17 cellular contexts compared by ENCODE assay signal in the genomic region with DNA sequence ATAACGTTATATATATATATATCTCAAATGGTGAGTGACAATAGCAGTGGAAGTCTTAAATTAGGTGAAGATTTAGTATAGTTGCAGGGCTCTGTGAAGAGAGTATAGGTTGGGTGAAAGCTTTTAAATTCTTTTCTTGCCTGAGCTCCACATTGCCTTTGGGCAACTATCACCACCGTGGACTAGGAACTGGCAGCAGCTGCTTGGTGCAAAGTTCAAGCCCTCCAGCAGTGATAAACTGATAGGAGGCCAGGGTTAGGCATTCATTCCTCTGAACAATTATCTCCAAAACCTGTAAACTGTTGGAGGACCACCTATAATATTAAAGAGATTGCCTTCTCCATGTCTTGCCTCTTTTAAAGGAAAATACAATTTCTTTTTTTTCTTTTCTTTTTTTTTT.
A peak's percentile ranks its signal among the peaks of the same experiment; 100 is the strongest.
DNase-seq lines count a peak whose midpoint lies in the region; TF ChIP-seq lines count a peak whose summit lies in the region.
"Had no signal": no experiment of that assay in that cellular context is flagged by ENCODE, and none has a peak within 500 bp of the region (broad histone marks: within the 10 kb centered on the region; RNA-seq: fewer than 3 reads in every experiment).

No MANE protein-coding gene starts in this region.

- no peaks in the 10 kb centered on the region for H3K79me2 ChIP-seq in trophoblast cell (ENCODE audit: control insufficient read depth, insufficient read depth, low read length, poor library complexity)

- H2AFZ ChIP-seq in trophoblast cell (ENCODE audit: insufficient read depth, low read length, poor library complexity), result no peak overlapping the region

- H4K8ac ChIP-seq in trophoblast cell (ENCODE audit: low read depth, low read length), result no peak overlapping the region

- H3K14ac ChIP-seq in trophoblast cell (ENCODE audit: low read length), result no peak overlapping the region

- intact Hi-C loops in Caco-2 (cut with micrococcal nuclease; ENCODE audit: unreplicated experiment), result no loop called here
- intact Hi-C loops in CD14-positive monocyte (cut with micrococcal nuclease), result no loop called here

- H3K9ac ChIP-seq in trophoblast cell (ENCODE audit: low read length), result no peak overlapping the region
- H3K9ac ChIP-seq: BLaER1 had no signal

- no peak overlapping the region for H2BK12ac ChIP-seq in trophoblast cell (ENCODE audit: low read length)

- TF ChIP-seq CTCF in Caco-2 (IDR thresholded peaks at IDR 0.05; ENCODE audit: insufficient read depth in 1 of 2, low read depth in 1 of 2, low read length in 1 of 2, severe bottlenecking in 1 of 2, unreplicated experiment in 1 of 2) (no peak), CD14-positive monocyte (IDR thresholded peaks at IDR 0.05) (no peak)

- H3K4me3 Mint-ChIP-seq in Caco-2 (ENCODE audit: unreplicated experiment) (no peak overlapping the region), CD14-positive monocyte (no peak overlapping the region)
- H3K4me3 Mint-ChIP-seq: CD4-positive, alpha-beta T cell; CD8-positive, alpha-beta T cell had no signal

- H4K12ac ChIP-seq in trophoblast cell (ENCODE audit: low read depth, low read length), result no peak overlapping the region

- no peaks in the 10 kb centered on the region for H3K36me3 ChIP-seq in Caco-2 (ENCODE audit: control insufficient read depth, insufficient read depth, low read length)
- no peaks in the 10 kb centered on the region for H3K36me3 ChIP-seq in trophoblast cell (ENCODE audit: control insufficient read depth in 1 of 2, insufficient read depth in 2 of 2, low read length in 2 of 2)
- H3K36me3 ChIP-seq: BE2C, BLaER1 had no signal

- H3K9me3 ChIP-seq in Caco-2 (no peaks in the 10 kb centered on the region), trophoblast cell (ENCODE audit: insufficient read depth, low read depth, low read length) (no peaks in the 10 kb centered on the region)
- H3K9me3 ChIP-seq: BE2C, BLaER1 had no signal

- peak; percentile 13 to 51 for DNase-seq in Caco-2
- DNase-seq in ELF-1 (ENCODE audit: low read depth, low spot score), result peak; percentile 33
- peak; percentile 85 to 94 for DNase-seq in trophoblast cell
- no peak for DNase-seq in CD14-positive monocyte (ENCODE audit: low spot score)
- DNase-seq in COLO829 (ENCODE audit: low spot score), result no peak
- DNase-seq: 8988T; ACHN; BE2C; C1 segment of cervical spinal cord; Calu3; CD4-positive, alpha-beta T cell; CD8-positive, alpha-beta T cell; COR-L47; DMS79 treated with DMSO at 0.1 percent for 48 hours; GF-D8 had no signal

- no peaks in the 10 kb centered on the region for H3K4me1 Mint-ChIP-seq in Caco-2 (ENCODE audit: low read depth, unreplicated experiment)
- no peaks in the 10 kb centered on the region for H3K4me1 Mint-ChIP-seq in CD14-positive monocyte

- no TSS peak for BruUV-seq in Caco-2 (replicated peaks; lab: Mats Ljungman, UMichigan)

- CTCF ChIA-PET in Caco-2 (lab: Charles Lee), result no interaction called here

- H3K4me1 ChIP-seq in Caco-2 (no peaks in the 10 kb centered on the region), trophoblast cell (ENCODE audit: control insufficient read depth in 1 of 2, insufficient read depth in 2 of 2, low read length in 2 of 2) (no peaks in the 10 kb centered on the region)
- H3K4me1 ChIP-seq: BE2C had no signal

- no peaks in the 10 kb centered on the region for H3K9me3 Mint-ChIP-seq in Caco-2 (ENCODE audit: unreplicated experiment)
- peaks cover 0 to 4% (median 0%) of the 10 kb centered on the region in 7 donors for H3K9me3 Mint-ChIP-seq in CD14-positive monocyte
- H3K9me3 Mint-ChIP-seq: CD4-positive, alpha-beta T cell; CD8-positive, alpha-beta T cell had no signal

- WGBS in trophoblast cell (ENCODE audit: extremely low coverage, insufficient coverage, insufficient read length), result no CpG with 5 or more reads among the region's 2 CpGs

- no peak overlapping the region for H3K4ac ChIP-seq in trophoblast cell (ENCODE audit: low read depth, low read length)

- no peak overlapping the region for H2BK5ac ChIP-seq in trophoblast cell (ENCODE audit: low read depth, low read length, poor library complexity)

- no peaks in the 10 kb centered on the region for H3K36me3 Mint-ChIP-seq in Caco-2 (ENCODE audit: insufficient read depth, unreplicated experiment)
- no peaks in the 10 kb centered on the region for H3K36me3 Mint-ChIP-seq in CD14-positive monocyte
- H3K36me3 Mint-ChIP-seq: CD8-positive, alpha-beta T cell had no signal

- H3K27ac Mint-ChIP-seq in Caco-2 (ENCODE audit: unreplicated experiment) (no peak overlapping the region), CD14-positive monocyte (no peak overlapping the region)
- H3K27ac Mint-ChIP-seq: CD4-positive, alpha-beta T cell; CD8-positive, alpha-beta T cell had no signal

- no peak overlapping the region for H4K91ac ChIP-seq in trophoblast cell (ENCODE audit: low read depth, low read length)

- no peaks in the 10 kb centered on the region for H3K79me1 ChIP-seq in trophoblast cell (ENCODE audit: low read length)

- H3K23ac ChIP-seq in trophoblast cell (ENCODE audit: low read length), result no peak overlapping the region

- H3K27ac ChIP-seq in trophoblast cell (ENCODE audit: low read depth, low read length), result no peak overlapping the region
- H3K27ac ChIP-seq: BLaER1 had no signal

- no peak overlapping the region for H3K18ac ChIP-seq in trophoblast cell (ENCODE audit: low read length)

- POLR2A ChIA-PET in Caco-2 (lab: Charles Lee), result no interaction called here

- no peaks in the 10 kb centered on the region for H3K27me3 Mint-ChIP-seq in Caco-2 (ENCODE audit: insufficient read depth, unreplicated experiment)
- no peaks in the 10 kb centered on the region for H3K27me3 Mint-ChIP-seq in CD14-positive monocyte (ENCODE audit: low read depth in 3 of 3)
- H3K27me3 Mint-ChIP-seq: CD4-positive, alpha-beta T cell had no signal

- H3K4me2 ChIP-seq in trophoblast cell (ENCODE audit: low read length), result no peak overlapping the region
- H3K4me2 ChIP-seq: BLaER1 had no signal

- H2AK5ac ChIP-seq in trophoblast cell (ENCODE audit: low read length), result no peak overlapping the region

- H2BK120ac ChIP-seq in trophoblast cell (ENCODE audit: insufficient read depth, low read length, poor library complexity), result no peak overlapping the region

- H3K4me3 ChIP-seq in Caco-2 (ENCODE audit: low read depth, low read length) (no peak overlapping the region), trophoblast cell (ENCODE audit: low read depth, low read length) (no peak overlapping the region)
- H3K4me3 ChIP-seq: BLaER1, GM12878 had no signal

- no peaks in the 10 kb centered on the region for H3K27me3 ChIP-seq in Caco-2 (replicated peaks; ENCODE audit: control insufficient read depth, insufficient read depth, low read length)
- H3K27me3 ChIP-seq in trophoblast cell (ENCODE audit: insufficient read depth, low read length), result no peaks in the 10 kb centered on the region
- H3K27me3 ChIP-seq: BE2C, BLaER1 had no signal

Comparison
In these comparisons a context has a peak if more than half of its experiments do, and no peak if none do; other contexts are left out.
1. DNase-seq: peak in Caco-2 (2 of 2), ELF-1 (single experiment) and trophoblast cell (2 of 2); none in CD14-positive monocyte (single experiment) and COLO829 (single experiment).